8 cellular contexts compared by ENCODE assay signal in genomic region chr17:2929881-2930533, GRCh38.
DNase-seq lines count a peak whose midpoint lies in the region; ATAC-seq and TF ChIP-seq lines count a peak whose summit lies in the region.

No MANE protein-coding gene starts in this region.

- peak overlapping the region; percentile 80 for H3K27ac ChIP-seq in DOHH2 (ENCODE audit: low read depth, low read length)
- H3K27ac ChIP-seq in heart right ventricle, result no peak overlapping the region

- peaks cover 5% of the 10 kb centered on the region; the same call in 1 of the 2 replicates for H3K79me2 ChIP-seq in DOHH2 (ENCODE audit: control insufficient read depth, low read length)

- H3K36me3 Mint-ChIP-seq in activated CD8-positive, alpha-beta memory T cell treated with anti-CD3 and anti-CD28 coated beads, Interleukin-2, amount 10 ng/mL, durations not matched to agents 7 days and 5 days, result no peaks in the 10 kb centered on the region

- H3K36me3 ChIP-seq in DOHH2 (ENCODE audit: control insufficient read depth, low read length) (no peaks in the 10 kb centered on the region), heart right ventricle (peaks cover 0 to 12% (median 0%) of the 10 kb centered on the region in 9 donors)

- no peak overlapping the region for H3K4me3 Mint-ChIP-seq in activated CD8-positive, alpha-beta memory T cell treated with anti-CD3 and anti-CD28 coated beads, Interleukin-2, amount 10 ng/mL, durations not matched to agents 7 days and 5 days

- H3K9me3 ChIP-seq in DOHH2 (ENCODE audit: control insufficient read depth, insufficient read depth, low read length) (no peaks in the 10 kb centered on the region), heart right ventricle (no peaks in the 10 kb centered on the region)

- intact Hi-C loops in heart right ventricle (cut with DNase I), result loop anchor here in 8 of 10 donors (5.0 to 10.0 kb wide), 4 partner anchors 75 to 83 kb away; no protein-coding TSS in a partner anchor

- WGBS in heart right ventricle, 2 donors, result 63 to 65% methylated on average over 15 of the region's 15 CpGs

- peak overlapping the region; percentile 66 for H3K4me2 ChIP-seq in DOHH2 (ENCODE audit: low read length)

- no peaks in the 10 kb centered on the region for H3K9me2 ChIP-seq in DOHH2 (replicated peaks; ENCODE audit: control insufficient read depth, low read length)

- no peaks in the 10 kb centered on the region for H3K9me3 Mint-ChIP-seq in activated CD8-positive, alpha-beta memory T cell treated with anti-CD3 and anti-CD28 coated beads, Interleukin-2, amount 10 ng/mL, durations not matched to agents 7 days and 5 days (ENCODE audit: low read depth)

- peaks cover 21% of the 10 kb centered on the region for H3F3A ChIP-seq in DOHH2 (ENCODE audit: control insufficient read depth, insufficient read depth)

- no peaks in the 10 kb centered on the region for H4K20me1 ChIP-seq in DOHH2 (ENCODE audit: control insufficient read depth, insufficient read depth, low read depth, low read length)

- peaks cover 31% of the 10 kb centered on the region for H3K4me1 ChIP-seq in DOHH2 (ENCODE audit: control insufficient read depth, low read length)
- no peaks in the 10 kb centered on the region for H3K4me1 ChIP-seq in heart right ventricle

- CTCF ChIA-PET in activated CD8-positive, alpha-beta memory T cell treated with anti-CD3 and anti-CD28 coated beads, Interleukin-2, amount 10 ng/mL, durations not matched to agents 7 days and 5 days (lab: Charles Lee), result interaction anchor here (1.3 to 1.8 kb wide), 2 partner anchors 81 to 143 kb away, joined by 3 to 7 read pairs; no protein-coding TSS in a partner anchor

- peak; percentile 30 for ATAC-seq in activated CD8-positive, alpha-beta memory T cell treated with anti-CD3 and anti-CD28 coated beads, Interleukin-2, amount 10 ng/mL, durations not matched to agents 7 days and 5 days
- ATAC-seq in heart right ventricle (peak in 7 of 8 donors; percentile 41 to 78 (median 70)), HG03521 (IDR thresholded peaks at IDR 0.05; ENCODE audit: unreplicated experiment) (no peak), HG02973 (IDR thresholded peaks at IDR 0.05; ENCODE audit: unreplicated experiment) (no peak), GM21737 (IDR thresholded peaks at IDR 0.05; ENCODE audit: unreplicated experiment) (no peak)

- peaks cover 5% of the 10 kb centered on the region for H3K4me1 Mint-ChIP-seq in activated CD8-positive, alpha-beta memory T cell treated with anti-CD3 and anti-CD28 coated beads, Interleukin-2, amount 10 ng/mL, durations not matched to agents 7 days and 5 days

- H3K27me3 ChIP-seq in DOHH2 (ENCODE audit: control insufficient read depth, low read length) (no peaks in the 10 kb centered on the region), heart right ventricle (no peaks in the 10 kb centered on the region)

- DNase-seq in LHCN-M2 (ENCODE audit: low read depth), result peak; percentile 5
- DNase-seq in activated CD8-positive, alpha-beta memory T cell treated with anti-CD3 and anti-CD28 coated beads, Interleukin-2, amount 10 ng/mL, durations not matched to agents 7 days and 5 days, result no peak
- peak in 1 of 2 donors; percentile 40 for DNase-seq in heart right ventricle
- peak in 2 of 3 donors; percentile 15 to 25 for DNase-seq in stimulated activated CD4-positive, alpha-beta T cell treated with anti-CD3 and anti-CD28 coated beads, Interleukin-12 subunit alpha, Interleukin-12 subunit beta, amount 100 ng/mL, for 48 hours (ENCODE audit: low read depth in 2 of 3, low spot score in 1 of 3)

- H3K27me3 Mint-ChIP-seq in activated CD8-positive, alpha-beta memory T cell treated with anti-CD3 and anti-CD28 coated beads, Interleukin-2, amount 10 ng/mL, durations not matched to agents 7 days and 5 days, result no peaks in the 10 kb centered on the region

- H3K4me3 ChIP-seq in DOHH2 (ENCODE audit: low read length), result peak overlapping the region; percentile 38
- H3K4me3 ChIP-seq in heart right ventricle, result no peak overlapping the region

- no peak overlapping the region for H3K27ac Mint-ChIP-seq in activated CD8-positive, alpha-beta memory T cell treated with anti-CD3 and anti-CD28 coated beads, Interleukin-2, amount 10 ng/mL, durations not matched to agents 7 days and 5 days

- TF ChIP-seq CTCF in DOHH2 (IDR thresholded peaks at IDR 0.05; ENCODE audit: low read depth, low read length, poor library complexity, severe bottlenecking) (peak; percentile 96), heart right ventricle (IDR thresholded peaks at IDR 0.05) (peak; percentile 41 to 82 (median 65))

Comparison
In these comparisons a context has a peak if more than half of its experiments do, and no peak if none do; other contexts are left out.
1. ATAC-seq: peak in activated CD8-positive, alpha-beta memory T cell treated with anti-CD3 and anti-CD28 coated beads, Interleukin-2, amount 10 ng/mL, durations not matched to agents 7 days and 5 days (single experiment) and heart right ventricle (7 of 8); none in HG03521 (single experiment), HG02973 (single experiment) and GM21737 (single experiment).